Comparison of ENCODE assay signal across 1 cellular context in the genomic region with DNA sequence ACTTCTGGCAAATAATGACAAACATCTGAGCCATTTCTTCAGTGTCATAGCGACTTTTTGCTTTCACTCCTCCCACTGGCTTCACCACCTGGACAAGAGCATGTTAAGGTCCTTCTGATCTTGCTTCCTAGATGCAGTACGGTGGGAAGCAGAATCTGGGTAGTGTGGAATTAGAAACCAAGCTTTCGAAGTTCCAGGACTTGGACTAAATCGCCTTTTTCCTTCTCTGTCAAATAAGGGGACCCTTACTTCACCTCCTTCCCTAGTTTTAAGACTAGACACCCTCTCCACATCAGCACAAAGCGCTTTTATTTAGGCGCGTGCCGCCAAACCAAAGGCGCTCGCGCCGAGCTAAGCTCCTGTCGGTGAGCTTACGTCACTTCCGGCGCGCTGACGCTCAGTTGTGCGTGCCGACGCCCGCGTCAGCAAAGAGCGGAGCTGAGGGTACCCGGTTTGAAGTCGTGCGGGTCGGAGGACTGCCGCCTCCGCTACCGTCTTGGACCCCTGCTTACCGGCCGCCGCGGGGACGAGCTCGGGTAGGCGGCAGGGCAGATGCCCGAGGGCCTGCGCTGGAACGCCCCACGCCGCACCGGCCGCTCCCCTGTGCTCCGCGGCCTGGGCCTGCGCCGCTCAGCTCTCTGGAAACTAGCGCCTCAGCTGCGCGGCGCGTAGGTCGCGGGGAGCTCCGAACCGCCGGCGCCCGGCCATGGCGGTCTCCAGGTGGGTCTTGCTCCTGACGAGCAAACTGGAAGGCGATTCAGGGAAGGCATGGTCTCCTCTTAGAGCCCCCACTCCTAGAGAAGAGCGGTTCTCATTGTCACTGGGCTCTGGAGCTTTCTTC.
TF ChIP-seq lines count a peak whose summit lies in the region.

A gene (plus strand): TSS at position 400 of the 841 bp plus-strand sequence. CDS start 307 bp downstream, at position 707.

TF ChIP-seq in Ishikawa, 13 proteins besides CTCF, POLR2A, EP300 and RAD21 (continued from another document):
- TF ChIP-seq, protein P1, sequence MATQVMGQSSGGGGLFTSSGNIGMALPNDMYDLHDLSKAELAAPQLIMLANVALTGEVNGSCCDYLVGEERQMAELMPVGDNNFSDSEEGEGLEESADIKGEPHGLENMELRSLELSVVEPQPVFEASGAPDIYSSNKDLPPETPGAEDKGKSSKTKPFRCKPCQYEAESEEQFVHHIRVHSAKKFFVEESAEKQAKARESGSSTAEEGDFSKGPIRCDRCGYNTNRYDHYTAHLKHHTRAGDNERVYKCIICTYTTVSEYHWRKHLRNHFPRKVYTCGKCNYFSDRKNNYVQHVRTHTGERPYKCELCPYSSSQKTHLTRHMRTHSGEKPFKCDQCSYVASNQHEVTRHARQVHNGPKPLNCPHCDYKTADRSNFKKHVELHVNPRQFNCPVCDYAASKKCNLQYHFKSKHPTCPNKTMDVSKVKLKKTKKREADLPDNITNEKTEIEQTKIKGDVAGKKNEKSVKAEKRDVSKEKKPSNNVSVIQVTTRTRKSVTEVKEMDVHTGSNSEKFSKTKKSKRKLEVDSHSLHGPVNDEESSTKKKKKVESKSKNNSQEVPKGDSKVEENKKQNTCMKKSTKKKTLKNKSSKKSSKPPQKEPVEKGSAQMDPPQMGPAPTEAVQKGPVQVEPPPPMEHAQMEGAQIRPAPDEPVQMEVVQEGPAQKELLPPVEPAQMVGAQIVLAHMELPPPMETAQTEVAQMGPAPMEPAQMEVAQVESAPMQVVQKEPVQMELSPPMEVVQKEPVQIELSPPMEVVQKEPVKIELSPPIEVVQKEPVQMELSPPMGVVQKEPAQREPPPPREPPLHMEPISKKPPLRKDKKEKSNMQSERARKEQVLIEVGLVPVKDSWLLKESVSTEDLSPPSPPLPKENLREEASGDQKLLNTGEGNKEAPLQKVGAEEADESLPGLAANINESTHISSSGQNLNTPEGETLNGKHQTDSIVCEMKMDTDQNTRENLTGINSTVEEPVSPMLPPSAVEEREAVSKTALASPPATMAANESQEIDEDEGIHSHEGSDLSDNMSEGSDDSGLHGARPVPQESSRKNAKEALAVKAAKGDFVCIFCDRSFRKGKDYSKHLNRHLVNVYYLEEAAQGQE (IDR thresholded peaks at IDR 0.05; ENCODE audit: low read depth) = no peak
- peak; percentile 46; the same call in 1 of the 2 replicates for TF ChIP-seq YY1 (IDR thresholded peaks at IDR 0.05; ENCODE audit: low read depth)
TF ChIP-seq in Ishikawa: peak in this region for 8.
